ENCODE assay signal across 1 cellular context in the genomic region with DNA sequence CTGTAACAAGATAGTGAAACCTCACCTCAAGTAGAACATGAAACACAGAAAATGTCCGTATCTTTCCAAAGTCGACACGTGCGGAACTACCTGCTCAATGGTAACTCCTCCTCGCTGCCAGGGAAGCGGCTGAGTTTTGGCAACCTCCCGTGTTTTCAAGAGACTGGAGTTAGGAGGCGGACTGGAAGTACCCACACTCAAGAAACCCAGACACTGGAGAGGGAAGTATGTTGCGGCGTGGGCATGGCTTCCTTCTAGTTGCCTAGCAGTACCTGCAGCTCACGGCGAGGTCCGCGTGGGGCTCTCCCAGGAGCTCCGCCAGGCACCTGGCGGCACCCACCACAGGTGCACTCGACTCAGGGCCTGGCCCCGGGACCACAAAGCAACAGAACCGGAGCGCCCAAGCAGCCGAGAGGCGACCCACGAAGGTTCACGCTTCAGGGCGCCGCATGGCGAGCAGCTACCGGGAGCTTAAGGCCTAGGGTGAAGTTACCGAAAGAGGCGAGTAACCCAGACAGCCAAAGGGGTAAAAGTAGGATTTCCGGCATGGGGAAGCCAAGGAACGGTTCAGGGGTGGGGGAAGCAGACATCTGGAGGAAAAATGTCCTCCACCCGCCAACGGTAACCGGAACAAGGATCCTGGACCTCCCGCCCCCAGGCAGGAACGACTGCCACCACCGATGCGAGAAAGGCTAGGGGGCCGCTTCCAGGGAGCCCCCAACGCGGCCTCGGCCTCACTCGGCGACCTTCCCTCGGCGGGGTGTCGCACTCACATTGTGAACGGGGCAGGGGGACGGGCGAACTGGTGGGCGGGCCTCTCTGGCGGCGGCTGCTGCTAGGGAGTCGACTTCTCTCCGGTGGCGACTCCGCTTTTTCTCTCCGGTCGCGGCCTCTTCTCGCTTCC.
TF ChIP-seq lines count a peak whose summit lies in the region.

No MANE protein-coding gene starts in this region.

TF ChIP-seq in K562, 482 proteins besides CTCF, POLR2A, EP300 and RAD21 (continues in another document):
- peak; percentile 21 for TF ChIP-seq POLR2B (IDR thresholded peaks at IDR 0.05; ENCODE audit: low read depth, partially characterized antibody)
- 0 out of 2 replicates have a peak, but pooled peaks have one; percentile 15 for TF ChIP-seq ZBTB1 (CRISPR knock-in tag; IDR thresholded peaks at IDR 0.05; ENCODE audit: borderline replicate concordance, low read depth)
- peak; percentile 67 for TF ChIP-seq ZSCAN29 (IDR thresholded peaks at IDR 0.05)
- peak; percentile 69 for TF ChIP-seq PCBP1 (IDR thresholded peaks at IDR 0.05; ENCODE audit: low read depth, low read length, poor library complexity, severe bottlenecking)
- TF ChIP-seq CCNT2 (IDR thresholded peaks at IDR 0.05; ENCODE audit: borderline replicate concordance, extremely low read depth, insufficient read length, low read depth, low read length) = peak; percentile 50
- TF ChIP-seq SOX6 (IDR thresholded peaks at IDR 0.05) = 0 out of 2 replicates have a peak, but pooled peaks have one; percentile 25
- peak; percentile 87 for TF ChIP-seq CHD1 (IDR thresholded peaks at IDR 0.05; ENCODE audit: low read length)
- 0 out of 2 replicates have a peak, but pooled peaks have one; percentile 53 for TF ChIP-seq ATF6 (CRISPR knock-in tag; IDR thresholded peaks at IDR 0.05)
- TF ChIP-seq NCOA2 (IDR thresholded peaks at IDR 0.05; ENCODE audit: partially characterized antibody in 2 of 2) = no peak
- TF ChIP-seq, protein P1, sequence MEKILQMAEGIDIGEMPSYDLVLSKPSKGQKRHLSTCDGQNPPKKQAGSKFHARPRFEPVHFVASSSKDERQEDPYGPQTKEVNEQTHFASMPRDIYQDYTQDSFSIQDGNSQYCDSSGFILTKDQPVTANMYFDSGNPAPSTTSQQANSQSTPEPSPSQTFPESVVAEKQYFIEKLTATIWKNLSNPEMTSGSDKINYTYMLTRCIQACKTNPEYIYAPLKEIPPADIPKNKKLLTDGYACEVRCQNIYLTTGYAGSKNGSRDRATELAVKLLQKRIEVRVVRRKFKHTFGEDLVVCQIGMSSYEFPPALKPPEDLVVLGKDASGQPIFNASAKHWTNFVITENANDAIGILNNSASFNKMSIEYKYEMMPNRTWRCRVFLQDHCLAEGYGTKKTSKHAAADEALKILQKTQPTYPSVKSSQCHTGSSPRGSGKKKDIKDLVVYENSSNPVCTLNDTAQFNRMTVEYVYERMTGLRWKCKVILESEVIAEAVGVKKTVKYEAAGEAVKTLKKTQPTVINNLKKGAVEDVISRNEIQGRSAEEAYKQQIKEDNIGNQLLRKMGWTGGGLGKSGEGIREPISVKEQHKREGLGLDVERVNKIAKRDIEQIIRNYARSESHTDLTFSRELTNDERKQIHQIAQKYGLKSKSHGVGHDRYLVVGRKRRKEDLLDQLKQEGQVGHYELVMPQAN (IDR thresholded peaks at IDR 0.05; ENCODE audit: borderline replicate concordance) = peak; percentile 76; the same call in 1 of the 2 replicates
- 0 out of 2 replicates have a peak, but pooled peaks have one; percentile 10 for TF ChIP-seq ESRRA (IDR thresholded peaks at IDR 0.05; ENCODE audit: borderline replicate concordance, low read depth)
- TF ChIP-seq, protein P2, sequence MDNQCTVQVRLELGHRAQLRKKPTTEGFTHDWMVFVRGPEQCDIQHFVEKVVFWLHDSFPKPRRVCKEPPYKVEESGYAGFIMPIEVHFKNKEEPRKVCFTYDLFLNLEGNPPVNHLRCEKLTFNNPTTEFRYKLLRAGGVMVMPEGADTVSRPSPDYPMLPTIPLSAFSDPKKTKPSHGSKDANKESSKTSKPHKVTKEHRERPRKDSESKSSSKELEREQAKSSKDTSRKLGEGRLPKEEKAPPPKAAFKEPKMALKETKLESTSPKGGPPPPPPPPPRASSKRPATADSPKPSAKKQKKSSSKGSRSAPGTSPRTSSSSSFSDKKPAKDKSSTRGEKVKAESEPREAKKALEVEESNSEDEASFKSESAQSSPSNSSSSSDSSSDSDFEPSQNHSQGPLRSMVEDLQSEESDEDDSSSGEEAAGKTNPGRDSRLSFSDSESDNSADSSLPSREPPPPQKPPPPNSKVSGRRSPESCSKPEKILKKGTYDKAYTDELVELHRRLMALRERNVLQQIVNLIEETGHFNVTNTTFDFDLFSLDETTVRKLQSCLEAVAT (IDR thresholded peaks at IDR 0.05) = peak; percentile 69 to 86; a peak in 3 of 4 replicates
- 0 out of 2 replicates have a peak, but pooled peaks have one; percentile 45 for TF ChIP-seq ZNF24 (IDR thresholded peaks at IDR 0.05)
- no peak for TF ChIP-seq ZNF584 (CRISPR knock-in tag; IDR thresholded peaks at IDR 0.05; ENCODE audit: low read depth)
- TF ChIP-seq, protein P3, sequence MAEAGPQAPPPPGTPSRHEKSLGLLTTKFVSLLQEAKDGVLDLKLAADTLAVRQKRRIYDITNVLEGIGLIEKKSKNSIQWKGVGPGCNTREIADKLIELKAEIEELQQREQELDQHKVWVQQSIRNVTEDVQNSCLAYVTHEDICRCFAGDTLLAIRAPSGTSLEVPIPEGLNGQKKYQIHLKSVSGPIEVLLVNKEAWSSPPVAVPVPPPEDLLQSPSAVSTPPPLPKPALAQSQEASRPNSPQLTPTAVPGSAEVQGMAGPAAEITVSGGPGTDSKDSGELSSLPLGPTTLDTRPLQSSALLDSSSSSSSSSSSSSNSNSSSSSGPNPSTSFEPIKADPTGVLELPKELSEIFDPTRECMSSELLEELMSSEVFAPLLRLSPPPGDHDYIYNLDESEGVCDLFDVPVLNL (CRISPR knock-in tag; IDR thresholded peaks at IDR 0.05; ENCODE audit: low read depth) = peak; percentile 50; the same call in 1 of the 2 replicates
- peak; percentile 65; the same call in 1 of the 2 replicates for TF ChIP-seq ZNF76 (CRISPR knock-in tag; IDR thresholded peaks at IDR 0.05; ENCODE audit: borderline replicate concordance)
- peak in 1 of 2 experiments; percentile 52; a peak in 1 of 4 replicates for TF ChIP-seq HDAC1 (IDR thresholded peaks at IDR 0.05)
- peak in 1 of 2 experiments; percentile 40; a peak in 2 of 4 replicates for TF ChIP-seq MAZ (CRISPR knock-in tag; conservative IDR thresholded peaks at IDR 0.05 in 1 of 2, IDR thresholded peaks at IDR 0.05 in 1 of 2)
- TF ChIP-seq SREBF2 (CRISPR knock-in tag; IDR thresholded peaks at IDR 0.05) = 0 out of 2 replicates have a peak, but pooled peaks have one; percentile 22
- no peak for TF ChIP-seq ZNF253 (CRISPR knock-in tag; conservative IDR thresholded peaks at IDR 0.05)
- peak; percentile 33; the same call in 1 of the 2 replicates for TF ChIP-seq MXI1 (IDR thresholded peaks at IDR 0.05; ENCODE audit: low read depth, low read length)
- TF ChIP-seq YY1 (IDR thresholded peaks at IDR 0.05; ENCODE audit: borderline replicate concordance in 1 of 3, control insufficient read depth in 1 of 3, extremely low read depth in 1 of 3, insufficient read depth in 3 of 3, insufficient read length in 1 of 3, insufficient replicate concordance in 2 of 3, low read depth in 1 of 3, low read length in 2 of 3) = peak in 1 of 3 experiments; percentile 47
- TF ChIP-seq, protein P4, sequence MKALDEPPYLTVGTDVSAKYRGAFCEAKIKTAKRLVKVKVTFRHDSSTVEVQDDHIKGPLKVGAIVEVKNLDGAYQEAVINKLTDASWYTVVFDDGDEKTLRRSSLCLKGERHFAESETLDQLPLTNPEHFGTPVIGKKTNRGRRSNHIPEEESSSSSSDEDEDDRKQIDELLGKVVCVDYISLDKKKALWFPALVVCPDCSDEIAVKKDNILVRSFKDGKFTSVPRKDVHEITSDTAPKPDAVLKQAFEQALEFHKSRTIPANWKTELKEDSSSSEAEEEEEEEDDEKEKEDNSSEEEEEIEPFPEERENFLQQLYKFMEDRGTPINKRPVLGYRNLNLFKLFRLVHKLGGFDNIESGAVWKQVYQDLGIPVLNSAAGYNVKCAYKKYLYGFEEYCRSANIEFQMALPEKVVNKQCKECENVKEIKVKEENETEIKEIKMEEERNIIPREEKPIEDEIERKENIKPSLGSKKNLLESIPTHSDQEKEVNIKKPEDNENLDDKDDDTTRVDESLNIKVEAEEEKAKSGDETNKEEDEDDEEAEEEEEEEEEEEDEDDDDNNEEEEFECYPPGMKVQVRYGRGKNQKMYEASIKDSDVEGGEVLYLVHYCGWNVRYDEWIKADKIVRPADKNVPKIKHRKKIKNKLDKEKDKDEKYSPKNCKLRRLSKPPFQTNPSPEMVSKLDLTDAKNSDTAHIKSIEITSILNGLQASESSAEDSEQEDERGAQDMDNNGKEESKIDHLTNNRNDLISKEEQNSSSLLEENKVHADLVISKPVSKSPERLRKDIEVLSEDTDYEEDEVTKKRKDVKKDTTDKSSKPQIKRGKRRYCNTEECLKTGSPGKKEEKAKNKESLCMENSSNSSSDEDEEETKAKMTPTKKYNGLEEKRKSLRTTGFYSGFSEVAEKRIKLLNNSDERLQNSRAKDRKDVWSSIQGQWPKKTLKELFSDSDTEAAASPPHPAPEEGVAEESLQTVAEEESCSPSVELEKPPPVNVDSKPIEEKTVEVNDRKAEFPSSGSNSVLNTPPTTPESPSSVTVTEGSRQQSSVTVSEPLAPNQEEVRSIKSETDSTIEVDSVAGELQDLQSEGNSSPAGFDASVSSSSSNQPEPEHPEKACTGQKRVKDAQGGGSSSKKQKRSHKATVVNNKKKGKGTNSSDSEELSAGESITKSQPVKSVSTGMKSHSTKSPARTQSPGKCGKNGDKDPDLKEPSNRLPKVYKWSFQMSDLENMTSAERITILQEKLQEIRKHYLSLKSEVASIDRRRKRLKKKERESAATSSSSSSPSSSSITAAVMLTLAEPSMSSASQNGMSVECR (CRISPR knock-in tag; IDR thresholded peaks at IDR 0.05) = peak; percentile 56
- peak; percentile 24 for TF ChIP-seq SMAD4 (CRISPR knock-in tag; conservative IDR thresholded peaks at IDR 0.05)
- no peak for TF ChIP-seq JUN (IDR thresholded peaks at IDR 0.05; ENCODE audit: borderline replicate concordance, low read depth, low read length)
- peak; percentile 56 for TF ChIP-seq JUN (CRISPR knock-in tag; IDR thresholded peaks at IDR 0.05; ENCODE audit: borderline replicate concordance)
- TF ChIP-seq SMAD2 (IDR thresholded peaks at IDR 0.05; ENCODE audit: low read depth, low read length) = no peak
- TF ChIP-seq SRSF7 (optimal IDR thresholded peaks at IDR 0.05; ENCODE audit: low read depth, low read length) = no peak
- TF ChIP-seq HNRNPH1 (optimal IDR thresholded peaks at IDR 0.05; ENCODE audit: low read depth, low read length) = no peak
- TF ChIP-seq, protein P5, sequence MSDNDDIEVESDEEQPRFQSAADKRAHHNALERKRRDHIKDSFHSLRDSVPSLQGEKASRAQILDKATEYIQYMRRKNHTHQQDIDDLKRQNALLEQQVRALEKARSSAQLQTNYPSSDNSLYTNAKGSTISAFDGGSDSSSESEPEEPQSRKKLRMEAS (CRISPR knock-in tag; IDR thresholded peaks at IDR 0.05) = peak; percentile 58; the same call in 1 of the 2 replicates
- peak in 1 of 2 experiments; percentile 36; a peak in 1 of 4 replicates for TF ChIP-seq TEAD1 (CRISPR knock-in tag; IDR thresholded peaks at IDR 0.05)
- TF ChIP-seq STAG1 (CRISPR knock-in tag; IDR thresholded peaks at IDR 0.05; ENCODE audit: borderline replicate concordance) = 0 out of 2 replicates have a peak, but pooled peaks have one; percentile 43
- no peak for TF ChIP-seq HDAC6 (IDR thresholded peaks at IDR 0.05; ENCODE audit: low read depth, low read length)
- TF ChIP-seq NR2C2 (CRISPR knock-in tag; IDR thresholded peaks at IDR 0.05) = 0 out of 2 replicates have a peak, but pooled peaks have one; percentile 11
- TF ChIP-seq NR2C2 (tag; IDR thresholded peaks at IDR 0.05) = no peak
- no peak for TF ChIP-seq DNMT1 (IDR thresholded peaks at IDR 0.05)
- peak; percentile 47 for TF ChIP-seq HMGN3 (IDR thresholded peaks at IDR 0.05; ENCODE audit: borderline replicate concordance, extremely low read depth, insufficient read length, low read depth, low read length)
- TF ChIP-seq HLTF (IDR thresholded peaks at IDR 0.05) = peak; percentile 77; the same call in 1 of the 2 replicates
- TF ChIP-seq ZFX (CRISPR knock-in tag; IDR thresholded peaks at IDR 0.05) = peak; percentile 74; the same call in 1 of the 2 replicates
- TF ChIP-seq KAT8 (IDR thresholded peaks at IDR 0.05; ENCODE audit: low read depth) = no peak
- TF ChIP-seq ETV6 (IDR thresholded peaks at IDR 0.05; ENCODE audit: borderline replicate concordance in 1 of 2, low read depth in 2 of 2, low read length in 1 of 2) = no peak
- TF ChIP-seq ETV6 (CRISPR knock-in tag; IDR thresholded peaks at IDR 0.05; ENCODE audit: borderline replicate concordance) = no peak
- peak; percentile 68 for TF ChIP-seq RBFOX2 (IDR thresholded peaks at IDR 0.05; ENCODE audit: low read depth, low read length)
- no peak for TF ChIP-seq ZNF75A (CRISPR knock-in tag; IDR thresholded peaks at IDR 0.05)
- peak; percentile 61 for TF ChIP-seq BRD9 (IDR thresholded peaks at IDR 0.05; ENCODE audit: low read depth, partially characterized antibody)
- TF ChIP-seq ZNF239 (CRISPR knock-in tag; IDR thresholded peaks at IDR 0.05) = peak; percentile 9; the same call in 1 of the 2 replicates
- peak; percentile 19 to 56; a peak in 2 of 4 replicates for TF ChIP-seq SIN3A (IDR thresholded peaks at IDR 0.05; ENCODE audit: borderline replicate concordance in 2 of 2, control insufficient read depth in 1 of 2, low read depth in 2 of 2, low read length in 2 of 2)
- peak; percentile 41 for TF ChIP-seq MYC (IDR thresholded peaks at IDR 0.05; ENCODE audit: low read depth, low read length)
- TF ChIP-seq MYC (CRISPR knock-in tag; IDR thresholded peaks at IDR 0.05; ENCODE audit: borderline replicate concordance, low read depth) = no peak; the same call in none of the 2 replicates
- no peak for TF ChIP-seq MYNN (IDR thresholded peaks at IDR 0.05)
- 0 out of 2 replicates have a peak, but pooled peaks have one; percentile 43 for TF ChIP-seq MYNN (CRISPR knock-in tag; IDR thresholded peaks at IDR 0.05)
- peak; percentile 46; the same call in 1 of the 2 replicates for TF ChIP-seq ZNF12 (CRISPR knock-in tag; IDR thresholded peaks at IDR 0.05)
- peak; percentile 82 for TF ChIP-seq RBBP5 (IDR thresholded peaks at IDR 0.05; ENCODE audit: borderline replicate concordance, insufficient read depth, low read length, poor library complexity, severe bottlenecking)
- peak; percentile 88; the same call in 1 of the 2 replicates for TF ChIP-seq ZC3H4 (CRISPR knock-in tag; IDR thresholded peaks at IDR 0.05; ENCODE audit: borderline replicate concordance)
- TF ChIP-seq FOXP1 (CRISPR knock-in tag; IDR thresholded peaks at IDR 0.05) = peak; percentile 54
- peak; percentile 2 for TF ChIP-seq ZNF146 (CRISPR knock-in tag; IDR thresholded peaks at IDR 0.05; ENCODE audit: unreplicated experiment)
- 0 out of 2 replicates have a peak, but pooled peaks have one; percentile 40 for TF ChIP-seq ZNF57 (CRISPR knock-in tag; IDR thresholded peaks at IDR 0.05)
- TF ChIP-seq BHLHE40 (IDR thresholded peaks at IDR 0.05; ENCODE audit: low read length) = peak; percentile 66
